Comparison of ENCODE assay signal across 8 cellular contexts in genomic region chr2:205686231-205687017, GRCh38. TPM values are rescaled to one million over a fixed set of nuclear protein-coding genes. Genes with fewer than 3 reads are reported as not detected.
DNase-seq lines count a peak whose midpoint lies in the region; ATAC-seq and TF ChIP-seq lines count a peak whose summit lies in the region.

No MANE protein-coding gene starts in this region.

- H3K9me3 ChIP-seq in SK-N-SH = no peaks in the 10 kb centered on the region
- H3K9me3 ChIP-seq in prostate gland = no peaks in the 10 kb centered on the region

- CTCF ChIA-PET in SK-N-SH (lab: Yijun Ruan, JAX) = interaction anchor here (0.5 to 3.7 kb wide), 8 partner anchors 10 to 785 kb away, joined by 3 to 22 read pairs (median 4); no protein-coding TSS in a partner anchor

- H3K4me2 ChIP-seq in SK-N-SH = peak overlapping the region; percentile 98

- H4K20me1 ChIP-seq in SK-N-SH (ENCODE audit: insufficient read depth) = no peaks in the 10 kb centered on the region

- H3F3A ChIP-seq in SK-N-SH (replicated peaks; ENCODE audit: insufficient read depth) = peaks cover 10% of the 10 kb centered on the region

- H3K9me2 ChIP-seq in SK-N-SH = no peaks in the 10 kb centered on the region

- ATAC-seq in GM18873 (IDR thresholded peaks at IDR 0.05; ENCODE audit: low FRiP score, unreplicated experiment) (no peak), HG03432 (IDR thresholded peaks at IDR 0.05; ENCODE audit: unreplicated experiment) (no peak)

- H3K27ac ChIP-seq in SK-N-SH (ENCODE audit: low read depth in 2 of 2, low read length in 1 of 2) (peak overlapping the region in 1 of 2 experiments; percentile 48; a peak in 2 of 4 replicates), prostate gland (peak overlapping the region; percentile 33 to 74)

- DNase-seq in DMS114 treated with DMSO at 0.1 percent for 48 hours (lab: John Stamatoyannopoulos, UW; ENCODE audit: unreplicated experiment) (peak; percentile 22), SK-N-SH (peak; percentile 69), fibroblast of the aortic adventitia (ENCODE audit: low read depth) (no peak), prostate gland (ENCODE audit: low spot score) (no peak), T1000 (lab: John Stamatoyannopoulos, UW) (no peak), SHP77 treated with DMSO at 0.1 percent for 48 hours (lab: John Stamatoyannopoulos, UW) (no peak)

- POLR2A ChIA-PET in SK-N-SH (lab: Yijun Ruan, JAX) = interaction anchor here (0.5 kb wide), 1 partner anchor 18 kb away, joined by 3 read pairs; no protein-coding TSS in a partner anchor

- TF ChIP-seq CTCF in SK-N-SH (IDR thresholded peaks at IDR 0.05) (peak; percentile 40; the same call in 1 of the 2 replicates), fibroblast of the aortic adventitia (IDR thresholded peaks at IDR 0.05; ENCODE audit: insufficient read depth, low read length) (no peak), prostate gland (IDR thresholded peaks at IDR 0.05) (no peak)

- 21% methylated on average over 35 of the region's 43 CpGs for WGBS in SK-N-SH (ENCODE audit: low lambda C conversion rate)
- WGBS in prostate gland = 9% methylated on average over 38 of the region's 43 CpGs

- H3K36me3 ChIP-seq in SK-N-SH (replicated peaks in 1 of 2; ENCODE audit: control insufficient read depth in 1 of 2, insufficient read depth in 2 of 2, low read length in 1 of 2) (peaks cover 0 to 3% of the 10 kb centered on the region in 2 experiments), prostate gland (no peaks in the 10 kb centered on the region)

- no peak for TF ChIP-seq POLR2A in prostate gland (IDR thresholded peaks at IDR 0.05)

- TF ChIP-seq RAD21 in SK-N-SH (IDR thresholded peaks at IDR 0.05; ENCODE audit: low read length) = peak; percentile 16; the same call in 1 of the 2 replicates

- H3K4me1 ChIP-seq in SK-N-SH (ENCODE audit: control insufficient read depth in 1 of 2, insufficient read depth in 2 of 2, low read depth in 1 of 2, low read length in 1 of 2) (peaks cover 33 to 40% of the 10 kb centered on the region in 2 experiments), prostate gland (replicated peaks) (no peaks in the 10 kb centered on the region)

- peak overlapping the region; percentile 79 for H3K9ac ChIP-seq in SK-N-SH

- peaks cover 91% of the 10 kb centered on the region for H3K79me2 ChIP-seq in SK-N-SH (ENCODE audit: insufficient read depth)

- peak overlapping the region; percentile 71 to 77 for H3K4me3 ChIP-seq in SK-N-SH (ENCODE audit: low read depth in 2 of 2, low read length in 1 of 2)
- peak overlapping the region; percentile 75 for H3K4me3 ChIP-seq in fibroblast of the aortic adventitia (ENCODE audit: low read depth, low read length)
- peak overlapping the region; percentile 50 for H3K4me3 ChIP-seq in prostate gland

- H2AFZ ChIP-seq in SK-N-SH (ENCODE audit: low read depth) = peak overlapping the region; percentile 87; the same call in 1 of the 2 replicates

- intact Hi-C loops in prostate gland (cut with DNase I) = loop anchor here (10.0 kb wide), 1 partner anchor 1662 kb away; no protein-coding TSS in a partner anchor

- no peaks in the 10 kb centered on the region for H3K27me3 ChIP-seq in SK-N-SH (ENCODE audit: insufficient read depth)
- no peaks in the 10 kb centered on the region for H3K27me3 ChIP-seq in prostate gland (replicated peaks; ENCODE audit: insufficient read depth)

- no peak for TF ChIP-seq EP300 in SK-N-SH (IDR thresholded peaks at IDR 0.05; ENCODE audit: borderline replicate concordance in 1 of 2, low read depth in 1 of 2, low read length in 1 of 2)

TF ChIP-seq in SK-N-SH, 30 proteins besides CTCF, POLR2A, EP300 and RAD21:
- TF ChIP-seq POLR2AphosphoS5 (IDR thresholded peaks at IDR 0.05; ENCODE audit: low read depth, low read length) = no peak
- TF ChIP-seq MEF2A (IDR thresholded peaks at IDR 0.05; ENCODE audit: borderline replicate concordance, low read depth) = no peak
- no peak for TF ChIP-seq JUND (IDR thresholded peaks at IDR 0.05)
- no peak for TF ChIP-seq GATA2 (CRISPR knock-in tag; IDR thresholded peaks at IDR 0.05)
- TF ChIP-seq FOXJ3 (CRISPR knock-in tag; IDR thresholded peaks at IDR 0.05) = no peak
- no peak for TF ChIP-seq FOSL2 (IDR thresholded peaks at IDR 0.05; ENCODE audit: borderline replicate concordance, low read depth)
- 0 out of 2 replicates have a peak, but pooled peaks have one; percentile 3 for TF ChIP-seq TEAD4 (IDR thresholded peaks at IDR 0.05; ENCODE audit: borderline replicate concordance, insufficient read depth)
- no peak for TF ChIP-seq GABPA (IDR thresholded peaks at IDR 0.05; ENCODE audit: low read depth)
- no peak for TF ChIP-seq RXRA (IDR thresholded peaks at IDR 0.05; ENCODE audit: borderline replicate concordance, low read depth)
- TF ChIP-seq EZH2phosphoT487 (IDR thresholded peaks at IDR 0.05; ENCODE audit: borderline replicate concordance, low read depth) = no peak
- TF ChIP-seq SMC3 (IDR thresholded peaks at IDR 0.05; ENCODE audit: low read depth, low read length) = 0 out of 2 replicates have a peak, but pooled peaks have one; percentile 8
- TF ChIP-seq, protein P1, sequence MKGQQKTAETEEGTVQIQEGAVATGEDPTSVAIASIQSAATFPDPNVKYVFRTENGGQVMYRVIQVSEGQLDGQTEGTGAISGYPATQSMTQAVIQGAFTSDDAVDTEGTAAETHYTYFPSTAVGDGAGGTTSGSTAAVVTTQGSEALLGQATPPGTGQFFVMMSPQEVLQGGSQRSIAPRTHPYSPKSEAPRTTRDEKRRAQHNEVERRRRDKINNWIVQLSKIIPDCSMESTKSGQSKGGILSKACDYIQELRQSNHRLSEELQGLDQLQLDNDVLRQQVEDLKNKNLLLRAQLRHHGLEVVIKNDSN (IDR thresholded peaks at IDR 0.05; ENCODE audit: borderline replicate concordance, low read depth) = no peak
- no peak for TF ChIP-seq RFX5 (IDR thresholded peaks at IDR 0.05; ENCODE audit: low read length)
- TF ChIP-seq, protein P2, sequence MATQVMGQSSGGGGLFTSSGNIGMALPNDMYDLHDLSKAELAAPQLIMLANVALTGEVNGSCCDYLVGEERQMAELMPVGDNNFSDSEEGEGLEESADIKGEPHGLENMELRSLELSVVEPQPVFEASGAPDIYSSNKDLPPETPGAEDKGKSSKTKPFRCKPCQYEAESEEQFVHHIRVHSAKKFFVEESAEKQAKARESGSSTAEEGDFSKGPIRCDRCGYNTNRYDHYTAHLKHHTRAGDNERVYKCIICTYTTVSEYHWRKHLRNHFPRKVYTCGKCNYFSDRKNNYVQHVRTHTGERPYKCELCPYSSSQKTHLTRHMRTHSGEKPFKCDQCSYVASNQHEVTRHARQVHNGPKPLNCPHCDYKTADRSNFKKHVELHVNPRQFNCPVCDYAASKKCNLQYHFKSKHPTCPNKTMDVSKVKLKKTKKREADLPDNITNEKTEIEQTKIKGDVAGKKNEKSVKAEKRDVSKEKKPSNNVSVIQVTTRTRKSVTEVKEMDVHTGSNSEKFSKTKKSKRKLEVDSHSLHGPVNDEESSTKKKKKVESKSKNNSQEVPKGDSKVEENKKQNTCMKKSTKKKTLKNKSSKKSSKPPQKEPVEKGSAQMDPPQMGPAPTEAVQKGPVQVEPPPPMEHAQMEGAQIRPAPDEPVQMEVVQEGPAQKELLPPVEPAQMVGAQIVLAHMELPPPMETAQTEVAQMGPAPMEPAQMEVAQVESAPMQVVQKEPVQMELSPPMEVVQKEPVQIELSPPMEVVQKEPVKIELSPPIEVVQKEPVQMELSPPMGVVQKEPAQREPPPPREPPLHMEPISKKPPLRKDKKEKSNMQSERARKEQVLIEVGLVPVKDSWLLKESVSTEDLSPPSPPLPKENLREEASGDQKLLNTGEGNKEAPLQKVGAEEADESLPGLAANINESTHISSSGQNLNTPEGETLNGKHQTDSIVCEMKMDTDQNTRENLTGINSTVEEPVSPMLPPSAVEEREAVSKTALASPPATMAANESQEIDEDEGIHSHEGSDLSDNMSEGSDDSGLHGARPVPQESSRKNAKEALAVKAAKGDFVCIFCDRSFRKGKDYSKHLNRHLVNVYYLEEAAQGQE (IDR thresholded peaks at IDR 0.05; ENCODE audit: low read depth, low read length) = no peak
- TF ChIP-seq TAF1 (IDR thresholded peaks at IDR 0.05; ENCODE audit: borderline replicate concordance, low read depth, low read length) = no peak
- no peak for TF ChIP-seq YY1 (IDR thresholded peaks at IDR 0.05; ENCODE audit: low read depth)
- peak; percentile 51; the same call in 1 of the 2 replicates for TF ChIP-seq ELF1 (IDR thresholded peaks at IDR 0.05)
- TF ChIP-seq TCF12 (IDR thresholded peaks at IDR 0.05) = no peak

RNA-seq across cellular contexts. Expression of gene NRP2, which starts 4.1 kb away (rescaled TPM):
- 66.9 and 68.8 TPM in 2 replicates for polyA plus RNA-seq in SK-N-SH (2012; rRNA removed)
- polyA plus RNA-seq in SK-N-SH (2012; cell fraction: cytosol; rRNA removed) = 47.4 and 57.6 TPM in 2 replicates
- polyA plus RNA-seq in SK-N-SH (2012; cell fraction: nucleus; rRNA removed) = 48.8 and 59.3 TPM in 2 replicates
- total RNA-seq in fibroblast of the aortic adventitia (ENCODE audit: low replicate concordance) (11.2 and 12.6 TPM in 2 replicates), prostate gland (10 to 100 TPM in 1 of 2 donors, 1 to 10 TPM in 1; 9.7 to 21.0 TPM)

Comparison
In these comparisons a context has a peak if more than half of its experiments do, and no peak if none do; other contexts are left out.
1. DNase-seq: peak in DMS114 treated with DMSO at 0.1 percent for 48 hours (single experiment) and SK-N-SH (single experiment); none in fibroblast of the aortic adventitia (single experiment), prostate gland (single experiment), T1000 (single experiment) and SHP77 treated with DMSO at 0.1 percent for 48 hours (single experiment).
2. Peak in every context shown above with its lines, with median percentiles within 50 percentile points of each other: H3K4me3 ChIP-seq.